Comparison of ENCODE assay signal across 13 cellular contexts in the genomic region with DNA sequence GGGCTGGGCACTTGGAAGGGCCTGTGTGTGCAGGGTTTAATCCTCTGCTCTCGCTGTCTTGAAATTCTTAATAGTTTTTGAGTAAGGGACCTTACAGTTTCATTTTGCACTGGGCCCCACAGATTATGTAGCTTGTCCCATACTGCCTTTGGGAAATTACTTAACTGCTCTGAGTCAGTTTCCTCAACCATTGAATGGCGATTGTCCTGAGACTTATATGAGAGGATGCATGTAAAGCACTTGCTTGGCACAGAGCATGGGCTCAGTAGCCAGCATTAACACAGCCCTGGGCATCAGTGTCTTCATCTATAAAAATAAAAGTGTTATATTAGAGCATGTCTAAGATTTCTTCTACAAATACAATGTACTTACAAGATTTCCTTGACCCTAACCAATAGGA.
"Had no signal": no experiment of that assay in that cellular context is flagged by ENCODE, and none has a peak within 500 bp of the region (broad histone marks: within the 10 kb centered on the region; RNA-seq: fewer than 3 reads in every experiment).

No MANE protein-coding gene starts in this region.

- H3K27me3 Mint-ChIP-seq: activated CD4-positive, alpha-beta memory T cell treated with anti-CD3 and anti-CD28 coated beads for 36 hours; activated naive CD8-positive, alpha-beta T cell treated with anti-CD3 and anti-CD28 coated beads, Interleukin-2, amount 10 ng/mL, durations not matched to agents 7 days and 5 days had no signal

- H3K4me1 Mint-ChIP-seq: activated naive CD8-positive, alpha-beta T cell treated with anti-CD3 and anti-CD28 coated beads, Interleukin-2, amount 10 ng/mL, durations not matched to agents 7 days and 5 days had no signal

- H3K4me3 ChIP-seq: gastrocnemius medialis, thyroid gland had no signal

- H3K27me3 ChIP-seq: gastrocnemius medialis, thyroid gland had no signal

- H3K9me3 Mint-ChIP-seq: activated CD4-positive, alpha-beta memory T cell treated with anti-CD3 and anti-CD28 coated beads for 36 hours; activated naive CD8-positive, alpha-beta T cell treated with anti-CD3 and anti-CD28 coated beads, Interleukin-2, amount 10 ng/mL, durations not matched to agents 7 days and 5 days; T-helper 2 cell treated with Interferon-gamma antibody and Interleukin-4, amounts not matched to agents 5 μg/mL and 100 μg/mL, for 36 hours had no signal

- H3K27ac Mint-ChIP-seq: activated CD4-positive, alpha-beta memory T cell treated with anti-CD3 and anti-CD28 coated beads for 36 hours; activated naive CD8-positive, alpha-beta T cell treated with anti-CD3 and anti-CD28 coated beads, Interleukin-2, amount 10 ng/mL, durations not matched to agents 7 days and 5 days; T-helper 2 cell treated with Interferon-gamma antibody and Interleukin-4, amounts not matched to agents 5 μg/mL and 100 μg/mL, for 36 hours had no signal

- H3K36me3 ChIP-seq: gastrocnemius medialis, thyroid gland had no signal

- H3K36me3 Mint-ChIP-seq: activated naive CD8-positive, alpha-beta T cell treated with anti-CD3 and anti-CD28 coated beads, Interleukin-2, amount 10 ng/mL, durations not matched to agents 7 days and 5 days had no signal

- DNase-seq: activated CD4-positive, alpha-beta memory T cell treated with anti-CD3 and anti-CD28 coated beads for 36 hours; activated gamma-delta T cell treated with Interleukin-2 at 50 U/mL for 16 hours; activated naive CD8-positive, alpha-beta T cell treated with anti-CD3 and anti-CD28 coated beads, Interleukin-2, amount 10 ng/mL, durations not matched to agents 7 days and 5 days; activated T-cell treated with anti-CD3 and anti-CD28 coated beads, Interleukin-2, amount 50 U/mL, for 48 hours; anterior cingulate cortex; hypothalamus; kidney glomerular epithelial cell; small intestine; thyroid gland had no signal

- FAIRE-seq: colon, small intestine, urothelium cell line had no signal

- H3K4me3 Mint-ChIP-seq: activated CD4-positive, alpha-beta memory T cell treated with anti-CD3 and anti-CD28 coated beads for 36 hours; activated naive CD8-positive, alpha-beta T cell treated with anti-CD3 and anti-CD28 coated beads, Interleukin-2, amount 10 ng/mL, durations not matched to agents 7 days and 5 days; T-helper 2 cell treated with Interferon-gamma antibody and Interleukin-4, amounts not matched to agents 5 μg/mL and 100 μg/mL, for 36 hours had no signal
